8 cellular contexts compared by ENCODE assay signal in the genomic region with DNA sequence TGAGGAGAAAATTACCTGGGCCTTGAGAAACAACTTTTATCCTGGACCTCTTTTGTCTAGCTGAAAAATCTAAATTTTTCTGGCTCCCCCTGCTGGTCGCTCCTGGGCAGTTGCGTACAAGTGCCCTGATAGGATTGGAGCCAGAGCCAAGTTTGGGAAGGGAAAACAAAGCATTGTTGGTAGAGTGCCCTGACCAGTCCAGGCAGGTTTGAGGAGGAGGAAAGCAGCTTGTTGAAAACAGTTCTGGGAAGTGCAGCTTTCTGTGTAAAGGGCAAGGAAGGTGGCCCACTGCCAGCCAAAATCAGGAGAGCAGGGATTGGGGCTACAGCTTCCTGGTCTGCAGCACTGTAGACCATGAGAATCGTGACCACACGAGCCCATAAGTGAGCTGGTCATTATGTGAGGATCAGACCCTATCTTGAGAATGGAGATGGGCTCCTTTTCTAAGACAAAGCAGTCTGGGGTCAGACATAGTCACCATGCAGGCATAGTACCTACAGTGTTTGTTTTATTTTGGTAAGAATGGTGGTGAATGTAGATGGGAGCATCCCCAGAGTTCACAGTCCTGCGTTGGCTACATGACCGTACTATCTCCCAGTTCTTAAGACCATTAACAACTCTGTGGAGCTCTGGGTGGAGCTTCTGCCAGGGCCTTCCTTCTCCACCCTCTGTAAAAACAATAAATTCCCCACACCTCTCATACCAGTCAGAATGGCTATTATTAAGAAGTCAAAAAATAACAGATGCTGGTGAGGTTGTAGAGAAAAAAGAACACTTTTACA. TPM values are rescaled to one million over a fixed set of nuclear protein-coding genes. Genes with fewer than 3 reads are reported as not detected.
DNase-seq lines count a peak whose midpoint lies in the region; ATAC-seq and TF ChIP-seq lines count a peak whose summit lies in the region.

No MANE protein-coding gene starts in this region.

- H3K4me3 ChIP-seq in Jurkat, Clone E6-1 (ENCODE audit: low read length) = no peak overlapping the region
- H3K4me3 ChIP-seq in SK-N-SH (ENCODE audit: low read depth in 2 of 2, low read length in 1 of 2) (no peak overlapping the region), osteoblast (ENCODE audit: insufficient read depth, low read length) (peak overlapping the region; percentile 9)

- WGBS in SK-N-SH (ENCODE audit: low lambda C conversion rate) = 53% methylated on average over 6 of the region's 6 CpGs

- H3K27ac Mint-ChIP-seq in type B pancreatic cell = peak overlapping the region; percentile 72

- POLR2A ChIA-PET in SK-N-SH (lab: Yijun Ruan, JAX) = interaction anchor here (0.7 kb wide), 1 partner anchor 24 kb away, joined by 3 read pairs; no protein-coding TSS in a partner anchor

- H3K4me2 ChIP-seq in SK-N-SH (no peak overlapping the region), osteoblast (ENCODE audit: insufficient read depth, low read length) (peak overlapping the region; percentile 47)

- H3K9ac ChIP-seq in SK-N-SH = no peak overlapping the region

- H3K27ac ChIP-seq in SK-N-SH (ENCODE audit: low read depth in 2 of 2, low read length in 1 of 2) = 0 out of 4 replicates have a peak overlapping the region, but pooled peaks of 1 of the 2 experiments have one; percentile 8
- no peak overlapping the region for H3K27ac ChIP-seq in osteoblast (ENCODE audit: low read depth, low read length)

- H3K79me2 ChIP-seq in SK-N-SH (ENCODE audit: insufficient read depth) (no peaks in the 10 kb centered on the region), osteoblast (ENCODE audit: insufficient read depth, low read length) (no peaks in the 10 kb centered on the region)

- TF ChIP-seq RAD21 in SK-N-SH (IDR thresholded peaks at IDR 0.05; ENCODE audit: low read length) = peak; percentile 66

- CTCF ChIA-PET in SK-N-SH (lab: Yijun Ruan, JAX) = interaction anchor here (0.7 to 4.5 kb wide), 31 partner anchors 9 to 215 kb away, joined by 3 to 58 read pairs (median 6); a partner anchor contains a TSS

- no peaks in the 10 kb centered on the region for H3K9me3 Mint-ChIP-seq in type B pancreatic cell

- no peak for TF ChIP-seq EP300 in SK-N-SH (IDR thresholded peaks at IDR 0.05; ENCODE audit: borderline replicate concordance in 1 of 2, low read depth in 1 of 2, low read length in 1 of 2)

- H3K4me1 ChIP-seq in SK-N-SH (ENCODE audit: control insufficient read depth in 1 of 2, insufficient read depth in 2 of 2, low read depth in 1 of 2, low read length in 1 of 2) = peaks cover 0 to 2% of the 10 kb centered on the region in 2 experiments; a peak in 1 of 4 replicates
- peaks cover 4% of the 10 kb centered on the region for H3K4me1 ChIP-seq in osteoblast (ENCODE audit: insufficient read depth, low read length)

- H3K4me1 Mint-ChIP-seq in type B pancreatic cell (ENCODE audit: unreplicated experiment) = peaks cover 5% of the 10 kb centered on the region

- peaks cover 3% of the 10 kb centered on the region for H3K36me3 Mint-ChIP-seq in type B pancreatic cell

- H3K27me3 ChIP-seq in SK-N-SH (ENCODE audit: insufficient read depth) (no peaks in the 10 kb centered on the region), osteoblast (ENCODE audit: insufficient read depth, low read length) (no peaks in the 10 kb centered on the region)

- H3K9me3 ChIP-seq in SK-N-SH = peaks cover 6% of the 10 kb centered on the region; the same call in 1 of the 2 replicates
- H3K9me3 ChIP-seq in osteoblast (ENCODE audit: low read depth, low read length) = peaks cover 2% of the 10 kb centered on the region

- H3K9me2 ChIP-seq in SK-N-SH = no peaks in the 10 kb centered on the region

- H3K36me3 ChIP-seq in SK-N-SH (replicated peaks in 1 of 2; ENCODE audit: control insufficient read depth in 1 of 2, insufficient read depth in 2 of 2, low read length in 1 of 2) (no peaks in the 10 kb centered on the region), osteoblast (ENCODE audit: insufficient read depth, low read length) (no peaks in the 10 kb centered on the region)

- peak overlapping the region; percentile 26 for H3K4me3 Mint-ChIP-seq in type B pancreatic cell

- H2AFZ ChIP-seq in SK-N-SH (ENCODE audit: low read depth) (peak overlapping the region; percentile 58; the same call in 1 of the 2 replicates), osteoblast (ENCODE audit: low read length) (peak overlapping the region; percentile 85)

- peak; percentile 93 for TF ChIP-seq CTCF in SK-N-SH (IDR thresholded peaks at IDR 0.05)
- peak; percentile 92 for TF ChIP-seq CTCF in osteoblast (IDR thresholded peaks at IDR 0.05; ENCODE audit: extremely low read depth, low read depth, low read length)
- TF ChIP-seq CTCF in type B pancreatic cell (conservative IDR thresholded peaks at IDR 0.05) = peak; percentile 90

- no peaks in the 10 kb centered on the region for H3K27me3 Mint-ChIP-seq in type B pancreatic cell

- H4K20me1 ChIP-seq in SK-N-SH (ENCODE audit: insufficient read depth) (no peaks in the 10 kb centered on the region), osteoblast (ENCODE audit: insufficient read depth, low read length) (no peaks in the 10 kb centered on the region)

- peak; percentile 89 for ATAC-seq in Right ventricle myocardium inferior
- no peak for ATAC-seq in GM21515 (IDR thresholded peaks at IDR 0.05; ENCODE audit: unreplicated experiment)

- no peaks in the 10 kb centered on the region for H3F3A ChIP-seq in SK-N-SH (replicated peaks; ENCODE audit: insufficient read depth)

- DNase-seq in COR-L47 (lab: John Stamatoyannopoulos, UW) (peak; percentile 75), SK-N-SH (peak; percentile 72), Right ventricle myocardium inferior (ENCODE audit: missing footprints) (no peak), osteoblast (ENCODE audit: insufficient read length, low spot score, missing footprints) (peak; percentile 89), type B pancreatic cell (ENCODE audit: extremely low spot score, unreplicated experiment) (no peak)
- DNase-seq in Jurkat, Clone E6-1 (ENCODE audit: low read depth, low spot score) = peak; percentile 41
- DNase-seq in activated naive CD8-positive, alpha-beta T cell treated with anti-CD3 and anti-CD28 coated beads, Interleukin-2, amount 50 U/mL, for 16 hours (ENCODE audit: low read depth, low spot score) = peak; percentile 21

- intact Hi-C loops in Right ventricle myocardium inferior (cut with DNase I) = loop anchor here (2.0 kb wide), 1 partner anchor 21 kb away; a partner anchor contains a TSS

TF ChIP-seq in SK-N-SH, 30 proteins besides CTCF, POLR2A, EP300 and RAD21:
- no peak for TF ChIP-seq FOXM1 (IDR thresholded peaks at IDR 0.05; ENCODE audit: low read depth)
- peak; percentile 33; the same call in 1 of the 2 replicates for TF ChIP-seq NFIC (IDR thresholded peaks at IDR 0.05; ENCODE audit: borderline replicate concordance)
- TF ChIP-seq NRF1 (IDR thresholded peaks at IDR 0.05; ENCODE audit: low read depth, low read length) = 0 out of 2 replicates have a peak, but pooled peaks have one; percentile 9
- peak; percentile 59 for TF ChIP-seq SMC3 (IDR thresholded peaks at IDR 0.05; ENCODE audit: low read depth, low read length)

RNA-seq across cellular contexts. Expression of a gene that starts 21.3 kb away (rescaled TPM):
- polyA plus RNA-seq in Jurkat, Clone E6-1 (2012; ENCODE audit: insufficient read depth, insufficient read length) = 2.4 TPM
- polyA plus RNA-seq in SK-N-SH (2012; rRNA removed) = 8.6 and 11.3 TPM in 2 replicates
- polyA plus RNA-seq in SK-N-SH (2012; cell fraction: cytosol; rRNA removed) = 6.6 and 8.7 TPM in 2 replicates
- polyA plus RNA-seq in SK-N-SH (2012; cell fraction: nucleus; rRNA removed) = 9.5 and 13.2 TPM in 2 replicates
- total RNA-seq in Right ventricle myocardium inferior = 13.7 TPM
- 31.5 and 40.1 TPM in 2 replicates for total RNA-seq in osteoblast
- total RNA-seq in type B pancreatic cell (ENCODE audit: low replicate concordance) = 21.0 and 36.8 TPM in 2 replicates

RNA-seq across cellular contexts. Expression of a gene that starts 32.6 kb away (rescaled TPM):
- 26.3 TPM for polyA plus RNA-seq in Jurkat, Clone E6-1 (2012; ENCODE audit: insufficient read depth, insufficient read length)
- 19.1 and 21.8 TPM in 2 replicates for polyA plus RNA-seq in SK-N-SH (2012; rRNA removed)
- 9.7 and 15.2 TPM in 2 replicates for polyA plus RNA-seq in SK-N-SH (2012; cell fraction: cytosol; rRNA removed)
- polyA plus RNA-seq in SK-N-SH (2012; cell fraction: nucleus; rRNA removed) = 25.7 and 27.0 TPM in 2 replicates
- total RNA-seq in Right ventricle myocardium inferior (9.7 TPM), osteoblast (13.8 and 15.2 TPM in 2 replicates), type B pancreatic cell (ENCODE audit: low replicate concordance) (40.9 and 57.8 TPM in 2 replicates)

Comparison
In these comparisons a context has a peak if more than half of its experiments do, and no peak if none do; other contexts are left out.
1. DNase-seq: peak in COR-L47 (single experiment), Jurkat, Clone E6-1 (single experiment), SK-N-SH (single experiment), activated naive CD8-positive, alpha-beta T cell treated with anti-CD3 and anti-CD28 coated beads, Interleukin-2, amount 50 U/mL, for 16 hours (single experiment) and osteoblast (single experiment); none in Right ventricle myocardium inferior (single experiment) and type B pancreatic cell (single experiment).
2. Peak in every context shown above with its lines, with median percentiles within 50 percentile points of each other: CTCF ChIP-seq.